8 cellular contexts compared by ENCODE assay signal in genomic region chr21:39385299-39386145, GRCh38. TPM values are rescaled to one million over a fixed set of nuclear protein-coding genes. Genes with fewer than 3 reads are reported as not detected.
DNase-seq lines count a peak whose midpoint lies in the region; ATAC-seq and TF ChIP-seq lines count a peak whose summit lies in the region.
"Had no signal": no experiment of that assay in that cellular context is flagged by ENCODE, and none has a peak within 500 bp of the region (broad histone marks: within the 10 kb centered on the region; RNA-seq: fewer than 3 reads in every experiment).

No MANE protein-coding gene starts in this region.

- CTCF ChIA-PET in OCI-LY7 (lab: Charles Lee; ENCODE audit: unreplicated experiment), result interaction anchor here (1.0 kb wide), 1 partner anchor 12 kb away, joined by 3 read pairs; no protein-coding TSS in a partner anchor

- H3K36me3 ChIP-seq in OCI-LY7 (ENCODE audit: insufficient read depth, low read length) (0 out of 2 replicates have a peak, but pooled peaks cover 5% of the 10 kb centered on the region), parathyroid adenoma (ENCODE audit: control insufficient read depth, insufficient read depth, low read length) (no peaks in the 10 kb centered on the region), tibial artery (peaks cover 0 to under 1% (median 0%) of the 10 kb centered on the region in 3 donors)
- H3K36me3 ChIP-seq: cardiac muscle cell had no signal

- H3K4me1 ChIP-seq in OCI-LY7 (ENCODE audit: insufficient read depth, low read length, poor library complexity, severe bottlenecking) (peaks cover 28% of the 10 kb centered on the region), foreskin keratinocyte (peaks cover 3% of the 10 kb centered on the region), parathyroid adenoma (peaks cover 4% of the 10 kb centered on the region), tibial artery (peaks cover 0 to 49% (median 37%) of the 10 kb centered on the region in 4 donors)

- H3K4me2 ChIP-seq in OCI-LY7 (ENCODE audit: low read length) (peak overlapping the region; percentile 33; the same call in 1 of the 2 replicates), parathyroid adenoma (ENCODE audit: low read length) (peak overlapping the region; percentile 50)

- H3K9me2 ChIP-seq in OCI-LY7 (ENCODE audit: insufficient read depth, low read length), result no peaks in the 10 kb centered on the region

- H3K27ac ChIP-seq in OCI-LY7 (ENCODE audit: low read depth, low read length, poor library complexity, severe bottlenecking), result no peak overlapping the region
- no peak overlapping the region for H3K27ac ChIP-seq in foreskin keratinocyte
- peak overlapping the region; percentile 70 for H3K27ac ChIP-seq in parathyroid adenoma
- H3K27ac ChIP-seq in tibial artery, result peak overlapping the region; percentile 58 to 63

- intact Hi-C loops in OCI-LY7 (cut with micrococcal nuclease; ENCODE audit: unreplicated experiment), result no loop called here
- intact Hi-C loops in tibial artery (cut with DNase I; ENCODE audit: low total_unique reads), result loop anchor here (2.0 to 10.0 kb wide), 3 partner anchors 35 to 201 kb away; partner anchors contain the start of genes LCA5L and PSMG1

- H3K79me2 ChIP-seq in OCI-LY7 (ENCODE audit: insufficient read depth, low read depth, low read length), result peaks cover 22% of the 10 kb centered on the region; the same call in 1 of the 2 replicates
- peaks cover 4% of the 10 kb centered on the region for H3K79me2 ChIP-seq in parathyroid adenoma

- H2AFZ ChIP-seq in OCI-LY7 (ENCODE audit: low read length) (no peak overlapping the region), parathyroid adenoma (peak overlapping the region; percentile 45)

- TF ChIP-seq CTCF in OCI-LY7 (conservative IDR thresholded peaks at IDR 0.05; ENCODE audit: low read length), result no peak
- no peak for TF ChIP-seq CTCF in foreskin keratinocyte (conservative IDR thresholded peaks at IDR 0.05)
- no peak for TF ChIP-seq CTCF in parathyroid adenoma (IDR thresholded peaks at IDR 0.05)
- TF ChIP-seq CTCF in tibial artery (IDR thresholded peaks at IDR 0.05), result no peak

- H3K4me3 ChIP-seq in OCI-LY7 (ENCODE audit: low read depth, low read length, poor library complexity, severe bottlenecking) (no peak overlapping the region), parathyroid adenoma (ENCODE audit: low read depth, low read length) (no peak overlapping the region), tibial artery (peak overlapping the region; percentile 42 to 53)
- H3K4me3 ChIP-seq: cardiac muscle cell had no signal

- BruUV-seq in OCI-LY7 (replicated peaks; lab: Mats Ljungman, UMichigan), result no TSS peak

- no peaks in the 10 kb centered on the region for H4K20me1 ChIP-seq in OCI-LY7 (ENCODE audit: insufficient read depth, low read length)

- DNase-seq in OCI-LY7 (ENCODE audit: low spot score) (no peak), activated gamma-delta T cell (lab: John Stamatoyannopoulos, UW) (peak; percentile 34), foreskin keratinocyte (peak in 1 of 2 donors; percentile 50), tibial artery (peak; percentile 51 to 86), HPDE6-E6E7 (ENCODE audit: extremely low spot score) (no peak)

- no peak overlapping the region for H3K9ac ChIP-seq in parathyroid adenoma

- ATAC-seq in GM19468 (IDR thresholded peaks at IDR 0.05; ENCODE audit: extremely low read depth, unreplicated experiment), result peak; percentile 38
- ATAC-seq in foreskin keratinocyte, result peak; percentile 60

- no peaks in the 10 kb centered on the region for H3K27me3 ChIP-seq in foreskin keratinocyte
- no peaks in the 10 kb centered on the region for H3K27me3 ChIP-seq in parathyroid adenoma (ENCODE audit: control insufficient read depth, insufficient read depth, low read length)
- no peaks in the 10 kb centered on the region for H3K27me3 ChIP-seq in tibial artery
- H3K27me3 ChIP-seq: cardiac muscle cell had no signal

- POLR2A ChIA-PET in OCI-LY7 (lab: Charles Lee), result interaction anchor here (0.7 to 2.5 kb wide), 2 partner anchors 9 to 553 kb away, joined by 3 to 15 read pairs; no protein-coding TSS in a partner anchor

- H3K9me3 ChIP-seq in OCI-LY7 (ENCODE audit: low read length), result no peaks in the 10 kb centered on the region
- H3K9me3 ChIP-seq in parathyroid adenoma (ENCODE audit: control insufficient read depth, low read length), result no peaks in the 10 kb centered on the region
- H3K9me3 ChIP-seq in tibial artery, result no peaks in the 10 kb centered on the region

RNA-seq across cellular contexts. Expression of gene HMGN1, which starts 36.6 kb away (rescaled TPM):
- 264 and 349 TPM in 2 replicates for total RNA-seq in OCI-LY7 (2014; rRNA removed; shearing (Covaris generic))
- 492 and 532 TPM in 2 replicates for total RNA-seq in OCI-LY7 (2022)
- total RNA-seq in foreskin keratinocyte, result 358 and 397 TPM in 2 replicates
- polyA plus RNA-seq in foreskin keratinocyte, result 341 and 410 TPM in 2 replicates

Comparison
In these comparisons a context has a peak if more than half of its experiments do, and no peak if none do; other contexts are left out.
1. DNase-seq: peak in activated gamma-delta T cell (single experiment) and tibial artery (2 of 2); none in OCI-LY7 (single experiment) and HPDE6-E6E7 (single experiment).
2. H3K27ac ChIP-seq: peak in parathyroid adenoma (single experiment) and tibial artery (2 of 2); none in OCI-LY7 (single experiment) and foreskin keratinocyte (single experiment).
3. H3K4me3 ChIP-seq: peak in tibial artery (2 of 2); none in OCI-LY7 (single experiment) and parathyroid adenoma (single experiment).